ENCODE assay signal across 19 cellular contexts in genomic region chr2:28436525-28437051, GRCh38. TPM values are rescaled to one million over a fixed set of nuclear protein-coding genes. Genes with fewer than 3 reads are reported as not detected.
DNase-seq lines count a peak whose midpoint lies in the region; ATAC-seq, FAIRE-seq and TF ChIP-seq lines count a peak whose summit lies in the region.
"Had no signal": no experiment of that assay in that cellular context is flagged by ENCODE, and none has a peak within 500 bp of the region (broad histone marks: within the 10 kb centered on the region; RNA-seq: fewer than 3 reads in every experiment).

No MANE protein-coding gene starts in this region.

- H2BK5ac ChIP-seq in H1 (ENCODE audit: low read depth, low read length): no peak overlapping the region

- POLR2A ChIA-PET in H1 (lab: Charles Lee; ENCODE audit: partially characterized antibody): no interaction called here

- H4K91ac ChIP-seq in H1 (replicated peaks; ENCODE audit: insufficient read length, low read length): no peak overlapping the region

- no peak overlapping the region for H3K4me3 Mint-ChIP-seq in CD14-positive monocyte
- H3K4me3 Mint-ChIP-seq: activated B cell treated with CpG ODN at 0.5 μM for 24 hours; activated naive CD8-positive, alpha-beta T cell treated with anti-CD3 and anti-CD28 coated beads, Interleukin-2, amount 50 U/mL, for 24 hours had no signal

- no peak overlapping the region for H3K4ac ChIP-seq in H1 (replicated peaks; ENCODE audit: insufficient read length, low read depth, low read length)

- no peak overlapping the region for H2BK120ac ChIP-seq in H1 (replicated peaks; ENCODE audit: low read depth, low read length)

- no peak overlapping the region for H3K56ac ChIP-seq in H1 (replicated peaks; ENCODE audit: insufficient read length, low read depth, low read length)

- H3K9me3 ChIP-seq in H1 (ENCODE audit: insufficient read depth in 2 of 2, low read depth in 1 of 2, low read length in 1 of 2): peaks cover 4 to 6% of the 10 kb centered on the region in 2 experiments; a peak in 1 of 4 replicates

- H2BK20ac ChIP-seq in H1 (ENCODE audit: low read length): no peak overlapping the region

- peaks cover 38% of the 10 kb centered on the region for H3K4me1 Mint-ChIP-seq in CD14-positive monocyte
- H3K4me1 Mint-ChIP-seq: activated B cell treated with CpG ODN at 0.5 μM for 24 hours had no signal

- H3K4me2 ChIP-seq in H1 (ENCODE audit: insufficient read depth in 1 of 2, low read depth in 2 of 2, low read length in 2 of 2): no peak overlapping the region
- H3K4me2 ChIP-seq: KMS-11 had no signal

- H2AFZ ChIP-seq in H1 (ENCODE audit: low read length): no peak overlapping the region

- no peaks in the 10 kb centered on the region for H3K36me3 Mint-ChIP-seq in CD14-positive monocyte

- intact Hi-C loops in CD14-positive monocyte (cut with micrococcal nuclease): no loop called here

- H3K27ac Mint-ChIP-seq in CD14-positive monocyte: no peak overlapping the region
- H3K27ac Mint-ChIP-seq: activated B cell treated with CpG ODN at 0.5 μM for 24 hours had no signal

- no peak for TF ChIP-seq POLR2A in H1 (IDR thresholded peaks at IDR 0.05; ENCODE audit: control extremely low read depth in 1 of 2, low read depth in 2 of 2, low read length in 2 of 2)

- peaks cover 0 to 7% (median 3%) of the 10 kb centered on the region in 3 donors for H3K27me3 Mint-ChIP-seq in CD14-positive monocyte (ENCODE audit: low read depth in 3 of 3)
- H3K27me3 Mint-ChIP-seq: activated naive CD8-positive, alpha-beta T cell treated with anti-CD3 and anti-CD28 coated beads, Interleukin-2, amount 50 U/mL, for 24 hours had no signal

- H4K5ac ChIP-seq in H1 (ENCODE audit: insufficient read length, low read depth, low read length): no peak overlapping the region

- no peak overlapping the region for H3K23ac ChIP-seq in H1 (ENCODE audit: insufficient read length)

- H2BK15ac ChIP-seq in H1 (ENCODE audit: low read length): no peak overlapping the region

- no peaks in the 10 kb centered on the region for H3K79me1 ChIP-seq in H1 (ENCODE audit: low read depth, low read length)

- peak overlapping the region; percentile 70; the same call in 1 of the 2 replicates for H2AK5ac ChIP-seq in H1 (ENCODE audit: low read depth, low read length)

- H3K79me2 ChIP-seq in H1 (ENCODE audit: control insufficient read depth in 1 of 2, insufficient read depth in 2 of 2, low read length in 2 of 2): no peaks in the 10 kb centered on the region

- CTCF ChIA-PET in H1 (lab: Charles Lee; ENCODE audit: partially characterized antibody): interaction anchor here (0.6 to 1.8 kb wide), 2 partner anchors 17 to 684 kb away, joined by 3 to 7 read pairs; no protein-coding TSS in a partner anchor

- TF ChIP-seq EP300 in H1 (IDR thresholded peaks at IDR 0.05; ENCODE audit: borderline replicate concordance in 1 of 2, low read depth in 2 of 2, low read length in 2 of 2): no peak

- H2BK12ac ChIP-seq in H1 (ENCODE audit: low read depth, low read length): no peak overlapping the region

- no peak for TF ChIP-seq RAD21 in H1 (IDR thresholded peaks at IDR 0.05 in 1 of 2, conservative IDR thresholded peaks at IDR 0.05 in 1 of 2; ENCODE audit: low read depth in 2 of 2, low read length in 2 of 2)

- no peak overlapping the region for H3K14ac ChIP-seq in H1 (ENCODE audit: insufficient read length)

- no peak overlapping the region for H4K8ac ChIP-seq in H1 (ENCODE audit: extremely low read depth, insufficient read depth, low read length)

- TF ChIP-seq CTCF in CD14-positive monocyte (IDR thresholded peaks at IDR 0.05) (no peak), H1 (IDR thresholded peaks at IDR 0.05; ENCODE audit: control extremely low read depth in 1 of 3, insufficient read depth in 1 of 3, low read depth in 1 of 3, low read length in 3 of 3) (no peak)

- H4K20me1 ChIP-seq in H1 (replicated peaks in 1 of 2; ENCODE audit: control insufficient read depth in 1 of 2, insufficient read depth in 2 of 2, low read length in 2 of 2): peaks cover 0 to 1% of the 10 kb centered on the region in 2 experiments

- no peaks in the 10 kb centered on the region for H3K36me3 ChIP-seq in H1 (ENCODE audit: control insufficient read depth in 2 of 4, insufficient read depth in 4 of 4, low read length in 3 of 4)
- H3K36me3 ChIP-seq: esophagus muscularis mucosa, SJSA1 had no signal

- H3K18ac ChIP-seq in H1 (ENCODE audit: extremely low read depth, low read length): no peak overlapping the region

- no peaks in the 10 kb centered on the region; the same call in 1 of the 2 replicates for H3K23me2 ChIP-seq in H1 (ENCODE audit: low read depth, low read length)

- peaks cover 0 to 4% (median 0%) of the 10 kb centered on the region in 7 donors for H3K9me3 Mint-ChIP-seq in CD14-positive monocyte

- WGBS in H1 (ENCODE audit: extremely low coverage in 1 of 2, insufficient coverage in 1 of 2, insufficient read length in 1 of 2, insufficient replicate concordance in 2 of 2, low coverage in 1 of 2, low lambda C conversion rate in 2 of 2, missing lambda C conversion rate in 1 of 2), 2 experiments: 89% methylated on average over 14 of the region's 17 CpGs; no CpG with 5 or more reads in 1 of the 2 experiments

- H3K4me1 ChIP-seq in H1 (replicated peaks in 1 of 4; ENCODE audit: control insufficient read depth in 3 of 4, insufficient read depth in 4 of 4, low read length in 3 of 4): no peaks in the 10 kb centered on the region; a peak in 1 of 7 replicates
- H3K4me1 ChIP-seq: esophagus muscularis mucosa had no signal

- H3K4me3 ChIP-seq in H1 (ENCODE audit: extremely low read depth in 1 of 4, insufficient read depth in 2 of 4, low read depth in 3 of 4, low read length in 4 of 4): no peak overlapping the region
- H3K4me3 ChIP-seq: esophagus muscularis mucosa, SJSA1 had no signal

- no peaks in the 10 kb centered on the region for H3K27me3 ChIP-seq in H1 (replicated peaks in 1 of 4; ENCODE audit: control insufficient read depth in 3 of 4, extremely low read depth in 1 of 4, insufficient read depth in 3 of 4, low read length in 3 of 4)
- H3K27me3 ChIP-seq: esophagus muscularis mucosa, SJSA1 had no signal

- no peak overlapping the region for H3K27ac ChIP-seq in H1 (ENCODE audit: low read depth, low read length)
- H3K27ac ChIP-seq: esophagus muscularis mucosa, KMS-11 had no signal

- DNase-seq in CD14-positive monocyte (ENCODE audit: low spot score) (peak; percentile 39), HT-29 (ENCODE audit: low spot score) (peak; percentile 86), H1 (ENCODE audit: low read depth in 1 of 2, low spot score in 2 of 2) (no peak), myocyte (ENCODE audit: low read depth) (peak; percentile 68), SW 1271 (lab: John Stamatoyannopoulos, UW) (no peak), NCI-H146 (lab: John Stamatoyannopoulos, UW) (no peak)
- no peak for DNase-seq in NK-92 treated with Interleukin-12 subunit alpha and Interleukin-12 subunit beta, amount 100 ng/mL, for 24 hours (lab: John Stamatoyannopoulos, UW)
- DNase-seq: activated B cell treated with CpG ODN at 0.5 μM for 24 hours; activated CD8-positive, alpha-beta memory T cell treated with anti-CD3 and anti-CD28 coated beads, Interleukin-2, amount 50 U/mL, for 4 hours; activated naive CD8-positive, alpha-beta T cell treated with anti-CD3 and anti-CD28 coated beads, Interleukin-2, amount 50 U/mL, for 24 hours; AML-193; hypothalamus; NCI-H1694; stimulated activated CD4-positive, alpha-beta T cell treated with anti-CD3 and anti-CD28 coated beads, Interleukin-2, amount 100 ng/mL, for 48 hours had no signal

- no peak for FAIRE-seq in H1 (lab: Jason Lieb, UNC)
- FAIRE-seq: GM19239 had no signal

- no peak for ATAC-seq in HG03175 (IDR thresholded peaks at IDR 0.05; ENCODE audit: unreplicated experiment)
- ATAC-seq: activated naive CD8-positive, alpha-beta T cell treated with anti-CD3 and anti-CD28 coated beads, Interleukin-2, amount 50 U/mL, for 24 hours had no signal

- H3K9ac ChIP-seq in H1 (replicated peaks in 1 of 4; ENCODE audit: extremely low read depth in 1 of 4, low read depth in 3 of 4, low read length in 3 of 4): no peak overlapping the region
- H3K9ac ChIP-seq: KMS-11 had no signal

TF ChIP-seq in H1, 55 proteins besides CTCF, POLR2A, EP300 and RAD21 (continues in another document):
- TF ChIP-seq KDM4A (IDR thresholded peaks at IDR 0.05; ENCODE audit: low read depth, low read length, severe bottlenecking) (no peak), USF2 (IDR thresholded peaks at IDR 0.05; ENCODE audit: low read length) (no peak), SP4 (IDR thresholded peaks at IDR 0.05; ENCODE audit: low read length) (no peak)

RNA-seq across cellular contexts. Expression of gene FOSL2, which starts 43.9 kb away (rescaled TPM):
- polyA plus RNA-seq in CD14-positive monocyte: 10 to 100 TPM; 24.8 to 28.6 TPM
- 51.5 and 61.8 TPM in 2 replicates for total RNA-seq in HT-29 (2014; rRNA removed; shearing (Covaris generic))
- 4.5 and 5.5 TPM in 2 replicates for total RNA-seq in H1 (2021; fragmentation: NEBNext Ultra II Directional; extraction: Animal tissue kit (Norgen Biotek cat#: 25700))
- polyA plus RNA-seq in H1 (2011; rRNA removed): 1.5 TPM in 2 replicates
- polyA plus RNA-seq in H1 (2011; cell fraction: cytosol; rRNA removed): 1.5 TPM
- 2.2 TPM for polyA plus RNA-seq in H1 (2011; cell fraction: nucleus; rRNA removed)
- polyA plus RNA-seq in H1 (2012, experiment 1 of 2): 2.6 to 2.8 TPM (median 2.6 TPM) in 4 replicates
- 1.9 TPM for polyA plus RNA-seq in H1 (2012, experiment 2 of 2)
- 0.89 TPM for polyA plus RNA-seq in H1 (2013, experiment 1 of 2)
- polyA plus RNA-seq in H1 (2013, experiment 2 of 2): 0.90 TPM
- polyA minus RNA-seq in H1 (2011; rRNA and poly(A)+ RNA removed): 2.7 and 3.0 TPM in 2 replicates
- 2.6 TPM for polyA minus RNA-seq in H1 (2011; cell fraction: cytosol; rRNA and poly(A)+ RNA removed)
- 4.0 TPM for polyA minus RNA-seq in H1 (2011; cell fraction: nucleus; rRNA and poly(A)+ RNA removed)
- total RNA-seq in myocyte: 106 and 124 TPM in 2 replicates
- 58.3 TPM for polyA plus RNA-seq in myocyte (2012)

RNA-seq across cellular contexts. Expression of gene PLB1, which starts 59.3 kb away (rescaled TPM):
- polyA plus RNA-seq in CD14-positive monocyte (10 to 100 TPM; 20.2 to 23.9 TPM), H1 (2011; rRNA removed) (0.08 and 0.36 TPM in 2 replicates)
- total RNA-seq in HT-29 (2014; rRNA removed; shearing (Covaris generic)): 0.26 TPM in 1 of 2 replicates, not detected in the other
- 0.15 and 0.20 TPM in 2 replicates for total RNA-seq in H1 (2021; fragmentation: NEBNext Ultra II Directional; extraction: Animal tissue kit (Norgen Biotek cat#: 25700))
- polyA plus RNA-seq in H1 (2011; cell fraction: cytosol; rRNA removed): 0.16 TPM
- 0.16 TPM for polyA plus RNA-seq in H1 (2011; cell fraction: nucleus; rRNA removed)
- 0.08 to 0.33 TPM (median 0.25 TPM) in 4 replicates for polyA plus RNA-seq in H1 (2012, experiment 1 of 2)
- 0.05 TPM for polyA plus RNA-seq in H1 (2012, experiment 2 of 2)
- 0.20 TPM for polyA plus RNA-seq in H1 (2013, experiment 1 of 2)
- 0.11 TPM for polyA plus RNA-seq in H1 (2013, experiment 2 of 2)
- polyA minus RNA-seq in H1 (2011; rRNA and poly(A)+ RNA removed): 0.28 and 0.83 TPM in 2 replicates
- polyA minus RNA-seq in H1 (2011; cell fraction: cytosol; rRNA and poly(A)+ RNA removed): not detected
- polyA minus RNA-seq in H1 (2011; cell fraction: nucleus; rRNA and poly(A)+ RNA removed): 0.10 TPM
- 0.24 and 0.31 TPM in 2 replicates for total RNA-seq in myocyte
- 0.23 TPM for polyA plus RNA-seq in myocyte (2012)

Comparison
In these comparisons a context has a peak if more than half of its experiments do, and no peak if none do; other contexts are left out.
1. DNase-seq: peak in CD14-positive monocyte (single experiment), HT-29 (single experiment) and myocyte (single experiment); none in H1 (0 of 2), SW 1271 (0 of 2), NCI-H146 (single experiment) and NK-92 treated with Interleukin-12 subunit alpha and Interleukin-12 subunit beta, amount 100 ng/mL, for 24 hours (single experiment).